ENCODE assay signal across 9 cellular contexts in the genomic region with DNA sequence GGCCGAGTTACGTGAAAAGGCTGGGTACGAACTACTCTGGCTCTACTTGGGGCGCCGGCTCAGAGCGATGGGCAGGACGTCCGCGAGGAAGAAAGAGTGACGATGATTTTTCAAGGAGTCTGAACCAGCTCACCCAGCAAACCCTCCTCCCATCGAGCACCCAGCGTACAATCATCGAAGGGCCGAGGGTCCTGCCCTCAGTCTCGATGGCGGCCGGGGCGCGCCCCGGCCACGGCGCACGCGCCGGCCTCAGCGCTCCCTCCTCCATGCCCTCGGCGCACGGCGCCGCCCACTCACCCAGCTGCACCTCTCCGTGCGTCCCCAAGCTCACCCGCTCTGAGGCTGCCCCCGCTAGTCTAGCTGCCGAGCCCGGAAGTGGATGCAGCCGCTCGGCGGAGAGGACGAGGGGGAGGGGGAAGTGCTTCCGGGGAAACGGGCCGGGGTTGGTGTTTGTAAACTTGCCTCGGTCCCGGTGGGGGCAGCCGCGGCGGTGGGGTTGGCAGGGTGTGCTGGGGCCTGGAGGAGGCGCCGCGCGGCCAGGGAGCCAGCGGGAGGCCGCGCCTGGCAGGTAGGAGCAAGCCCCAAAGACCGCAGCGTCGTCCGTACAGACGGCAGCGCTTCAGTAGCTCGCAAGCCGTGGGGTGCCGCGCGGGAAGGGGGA. TPM values are rescaled to one million over a fixed set of nuclear protein-coding genes. Genes with fewer than 3 reads are reported as not detected.
A peak's percentile ranks its signal among the peaks of the same experiment; 100 is the strongest.
DNase-seq lines count a peak whose midpoint lies in the region; ATAC-seq, FAIRE-seq and TF ChIP-seq lines count a peak whose summit lies in the region.
"Had no signal": no experiment of that assay in that cellular context is flagged by ENCODE, and none has a peak within 500 bp of the region (broad histone marks: within the 10 kb centered on the region; RNA-seq: fewer than 3 reads in every experiment).

A gene with protein sequence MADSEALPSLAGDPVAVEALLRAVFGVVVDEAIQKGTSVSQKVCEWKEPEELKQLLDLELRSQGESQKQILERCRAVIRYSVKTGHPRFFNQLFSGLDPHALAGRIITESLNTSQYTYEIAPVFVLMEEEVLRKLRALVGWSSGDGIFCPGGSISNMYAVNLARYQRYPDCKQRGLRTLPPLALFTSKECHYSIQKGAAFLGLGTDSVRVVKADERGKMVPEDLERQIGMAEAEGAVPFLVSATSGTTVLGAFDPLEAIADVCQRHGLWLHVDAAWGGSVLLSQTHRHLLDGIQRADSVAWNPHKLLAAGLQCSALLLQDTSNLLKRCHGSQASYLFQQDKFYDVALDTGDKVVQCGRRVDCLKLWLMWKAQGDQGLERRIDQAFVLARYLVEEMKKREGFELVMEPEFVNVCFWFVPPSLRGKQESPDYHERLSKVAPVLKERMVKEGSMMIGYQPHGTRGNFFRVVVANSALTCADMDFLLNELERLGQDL (minus strand): TSS at position 656 of the 661 bp plus-strand sequence. CDS start 7,455 bp downstream, outside the sequence.
A gene with protein sequence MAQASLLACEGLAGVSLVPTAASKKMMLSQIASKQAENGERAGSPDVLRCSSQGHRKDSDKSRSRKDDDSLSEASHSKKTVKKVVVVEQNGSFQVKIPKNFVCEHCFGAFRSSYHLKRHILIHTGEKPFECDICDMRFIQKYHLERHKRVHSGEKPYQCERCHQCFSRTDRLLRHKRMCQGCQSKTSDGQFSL (plus strand): TSS at position 453 of the 661 bp plus-strand sequence. CDS start 1,262 bp downstream, outside the sequence.

- ATAC-seq in HG03442 (IDR thresholded peaks at IDR 0.05; ENCODE audit: unreplicated experiment) = peak; percentile 86
- ATAC-seq in activated CD4-positive, alpha-beta T cell treated with anti-CD3 and anti-CD28 coated beads for 36 hours = peak; percentile 94

- peak within 1 kb of the TSS; percentile 98 for H3K4me3 Mint-ChIP-seq in activated CD4-positive, alpha-beta T cell treated with anti-CD3 and anti-CD28 coated beads for 36 hours
- H3K4me3 Mint-ChIP-seq in chondrocyte (ENCODE audit: unreplicated experiment) = peak within 1 kb of the TSS; percentile 90

- DNase-seq in Ammon's horn (ENCODE audit: low spot score) (peak; percentile 98), GM19239 (ENCODE audit: insufficient read length, low spot score) (peak; percentile 96), NCI-H524 (lab: John Stamatoyannopoulos, UW) (peak; percentile 95 to 97), chondrocyte (ENCODE audit: low spot score) (peak; percentile 99), kidney tubule cell (ENCODE audit: low spot score) (peak; percentile 99)
- peak; percentile 99 for DNase-seq in activated CD4-positive, alpha-beta T cell treated with anti-CD3 and anti-CD28 coated beads for 36 hours
- peak; percentile 88 to 96 for DNase-seq in stimulated activated CD4-positive, alpha-beta T cell treated with anti-CD3 and anti-CD28 coated beads, Interleukin-1b, Interleukin-23, amount 100 ng/mL, for 1 hour (ENCODE audit: low read depth in 2 of 2)

- intact Hi-C loops in activated CD4-positive, alpha-beta T cell treated with anti-CD3 and anti-CD28 coated beads for 36 hours (cut with DNase I, micrococcal nuclease) = loop anchor here (1.0 to 5.0 kb wide), 20 partner anchors 20 to 547 kb away; a partner anchor contains a TSS

- CTCF ChIA-PET in activated CD4-positive, alpha-beta T cell treated with anti-CD3 and anti-CD28 coated beads for 36 hours (lab: Charles Lee) = interaction anchor here (0.7 to 3.0 kb wide), 18 partner anchors 10 to 165 kb away, joined by 3 to 16 read pairs (median 4); a partner anchor contains a TSS

- TF ChIP-seq CTCF in chondrocyte (IDR thresholded peaks at IDR 0.05) = no peak

- no peaks in the 10 kb centered on the region for H3K9me3 Mint-ChIP-seq in activated CD4-positive, alpha-beta T cell treated with anti-CD3 and anti-CD28 coated beads for 36 hours (ENCODE audit: low read depth)
- no peaks in the 10 kb centered on the region for H3K9me3 Mint-ChIP-seq in chondrocyte (ENCODE audit: low read depth)

- peak; percentile 86 for FAIRE-seq in GM19239 (lab: Jason Lieb, UNC)
- FAIRE-seq: colon had no signal

- POLR2A ChIA-PET in activated CD4-positive, alpha-beta T cell treated with anti-CD3 and anti-CD28 coated beads for 36 hours (lab: Charles Lee) = interaction anchor here (0.6 to 2.3 kb wide), 14 partner anchors 10 to 705 kb away, joined by 3 to 13 read pairs (median 4); a partner anchor contains a TSS

- H3K36me3 Mint-ChIP-seq in activated CD4-positive, alpha-beta T cell treated with anti-CD3 and anti-CD28 coated beads for 36 hours (ENCODE audit: low read depth) = peaks cover 30% of the 10 kb centered on the region
- peaks cover 9% of the 10 kb centered on the region for H3K36me3 Mint-ChIP-seq in chondrocyte (ENCODE audit: low read depth)

- peak within 1 kb of the TSS; percentile 98 for H3K27ac Mint-ChIP-seq in activated CD4-positive, alpha-beta T cell treated with anti-CD3 and anti-CD28 coated beads for 36 hours
- H3K27ac Mint-ChIP-seq in chondrocyte (ENCODE audit: unreplicated experiment) = peak within 1 kb of the TSS; percentile 94

- no peaks in the 10 kb centered on the region for H3K27me3 Mint-ChIP-seq in activated CD4-positive, alpha-beta T cell treated with anti-CD3 and anti-CD28 coated beads for 36 hours
- no peaks in the 10 kb centered on the region for H3K27me3 Mint-ChIP-seq in chondrocyte (ENCODE audit: low read depth)

- peaks cover 60% of the 10 kb centered on the region for H3K4me1 Mint-ChIP-seq in activated CD4-positive, alpha-beta T cell treated with anti-CD3 and anti-CD28 coated beads for 36 hours
- H3K4me1 Mint-ChIP-seq in chondrocyte (ENCODE audit: low read depth) = peaks cover 45% of the 10 kb centered on the region

RNA-seq across cellular contexts. Expression of the first gene that starts in this region (rescaled TPM):
- total RNA-seq in activated CD4-positive, alpha-beta T cell treated with anti-CD3 and anti-CD28 coated beads for 36 hours = 10 to 100 TPM; 20.0 to 23.1 TPM
- total RNA-seq in chondrocyte = 24.3 to 34.6 TPM (median 27.1 TPM) in 3 replicates

RNA-seq across cellular contexts. Expression of the second gene that starts in this region (rescaled TPM):
- total RNA-seq in activated CD4-positive, alpha-beta T cell treated with anti-CD3 and anti-CD28 coated beads for 36 hours = 10 to 100 TPM; 34.9 to 40.2 TPM
- total RNA-seq in chondrocyte = 27.3 to 36.7 TPM (median 28.0 TPM) in 3 replicates

Comparison
In these comparisons a context has a peak if more than half of its experiments do, and no peak if none do; other contexts are left out.
1. Peak in every context shown above with its lines: DNase-seq and ATAC-seq.